ENCODE assay signal across 1 cellular context in the genomic region with DNA sequence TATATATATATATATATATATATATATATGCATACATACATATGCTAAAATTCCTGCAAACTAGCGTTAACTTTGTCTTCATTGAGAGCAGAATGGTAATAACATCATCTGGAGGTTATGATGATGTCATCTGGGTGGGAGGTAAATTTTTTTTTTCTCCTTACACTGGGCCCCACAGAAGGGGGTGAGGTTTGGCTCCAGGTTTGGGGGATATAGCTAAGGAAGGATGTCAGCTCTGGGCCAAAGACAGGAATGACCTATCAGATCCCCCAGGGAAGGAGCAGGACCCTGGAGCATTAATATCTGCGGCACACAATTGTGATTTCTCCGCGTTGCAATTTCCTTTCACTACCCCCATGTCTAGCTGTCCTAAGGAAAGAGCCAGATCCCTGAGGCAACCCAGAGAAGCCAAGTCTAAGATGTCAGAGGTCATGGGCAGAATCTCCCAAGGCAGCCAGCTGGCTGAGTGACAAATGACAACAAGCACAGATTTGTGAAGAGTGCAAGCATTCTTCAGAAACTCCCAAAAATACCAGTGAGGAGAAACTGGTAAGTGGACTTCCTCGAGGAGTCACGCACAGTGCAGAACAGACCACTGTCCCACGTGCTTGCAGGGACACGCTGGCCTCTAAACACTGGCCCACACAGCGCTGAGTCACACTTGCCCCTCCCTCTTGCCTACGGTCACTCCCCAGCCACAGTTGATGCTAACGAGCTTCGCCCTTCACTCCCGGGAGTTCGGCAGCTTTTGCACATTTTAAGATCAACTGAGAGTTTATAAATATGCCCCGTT.
A peak's percentile ranks its signal among the peaks of the same experiment; 100 is the strongest.
TF ChIP-seq lines count a peak whose summit lies in the region.

No MANE protein-coding gene starts in this region.

TF ChIP-seq in GM12878, 131 proteins besides CTCF, POLR2A, EP300 and RAD21:
- TF ChIP-seq NR2F1 (conservative IDR thresholded peaks at IDR 0.05): peak; percentile 54; the same call in 1 of the 2 replicates
- TF ChIP-seq PML (IDR thresholded peaks at IDR 0.05; ENCODE audit: low read length): no peak
- 0 out of 2 replicates have a peak, but pooled peaks have one; percentile 22 for TF ChIP-seq MXI1 (IDR thresholded peaks at IDR 0.05; ENCODE audit: low read depth, low read length)
- TF ChIP-seq IKZF1 (conservative IDR thresholded peaks at IDR 0.05): peak; percentile 62
- peak; percentile 71 for TF ChIP-seq ATF7 (IDR thresholded peaks at IDR 0.05; ENCODE audit: low read depth)
- TF ChIP-seq, protein P1, sequence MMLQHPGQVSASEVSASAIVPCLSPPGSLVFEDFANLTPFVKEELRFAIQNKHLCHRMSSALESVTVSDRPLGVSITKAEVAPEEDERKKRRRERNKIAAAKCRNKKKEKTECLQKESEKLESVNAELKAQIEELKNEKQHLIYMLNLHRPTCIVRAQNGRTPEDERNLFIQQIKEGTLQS (IDR thresholded peaks at IDR 0.05; ENCODE audit: borderline replicate concordance, extremely low read depth, low read depth, low read length): no peak
- 0 out of 2 replicates have a peak, but pooled peaks have one; percentile 37 for TF ChIP-seq SMARCA5 (IDR thresholded peaks at IDR 0.05)
- TF ChIP-seq, protein P2, sequence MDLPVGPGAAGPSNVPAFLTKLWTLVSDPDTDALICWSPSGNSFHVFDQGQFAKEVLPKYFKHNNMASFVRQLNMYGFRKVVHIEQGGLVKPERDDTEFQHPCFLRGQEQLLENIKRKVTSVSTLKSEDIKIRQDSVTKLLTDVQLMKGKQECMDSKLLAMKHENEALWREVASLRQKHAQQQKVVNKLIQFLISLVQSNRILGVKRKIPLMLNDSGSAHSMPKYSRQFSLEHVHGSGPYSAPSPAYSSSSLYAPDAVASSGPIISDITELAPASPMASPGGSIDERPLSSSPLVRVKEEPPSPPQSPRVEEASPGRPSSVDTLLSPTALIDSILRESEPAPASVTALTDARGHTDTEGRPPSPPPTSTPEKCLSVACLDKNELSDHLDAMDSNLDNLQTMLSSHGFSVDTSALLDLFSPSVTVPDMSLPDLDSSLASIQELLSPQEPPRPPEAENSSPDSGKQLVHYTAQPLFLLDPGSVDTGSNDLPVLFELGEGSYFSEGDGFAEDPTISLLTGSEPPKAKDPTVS (IDR thresholded peaks at IDR 0.05; ENCODE audit: low read depth, low read length): no peak
- TF ChIP-seq ZNF687 (IDR thresholded peaks at IDR 0.05): peak; percentile 96
- peak; percentile 25; the same call in 1 of the 2 replicates for TF ChIP-seq DPF2 (IDR thresholded peaks at IDR 0.05)
- no peak for TF ChIP-seq MLLT1 (IDR thresholded peaks at IDR 0.05)
- 0 out of 2 replicates have a peak, but pooled peaks have one; percentile 24 for TF ChIP-seq RAD51 (IDR thresholded peaks at IDR 0.05)
- peak; percentile 31; the same call in 1 of the 2 replicates for TF ChIP-seq MTA2 (IDR thresholded peaks at IDR 0.05; ENCODE audit: low read depth)
- TF ChIP-seq BCL11A (IDR thresholded peaks at IDR 0.05; ENCODE audit: low read depth, low read length): peak; percentile 26; the same call in 1 of the 2 replicates
- TF ChIP-seq, protein P3, sequence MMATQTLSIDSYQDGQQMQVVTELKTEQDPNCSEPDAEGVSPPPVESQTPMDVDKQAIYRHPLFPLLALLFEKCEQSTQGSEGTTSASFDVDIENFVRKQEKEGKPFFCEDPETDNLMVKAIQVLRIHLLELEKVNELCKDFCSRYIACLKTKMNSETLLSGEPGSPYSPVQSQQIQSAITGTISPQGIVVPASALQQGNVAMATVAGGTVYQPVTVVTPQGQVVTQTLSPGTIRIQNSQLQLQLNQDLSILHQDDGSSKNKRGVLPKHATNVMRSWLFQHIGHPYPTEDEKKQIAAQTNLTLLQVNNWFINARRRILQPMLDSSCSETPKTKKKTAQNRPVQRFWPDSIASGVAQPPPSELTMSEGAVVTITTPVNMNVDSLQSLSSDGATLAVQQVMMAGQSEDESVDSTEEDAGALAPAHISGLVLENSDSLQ (IDR thresholded peaks at IDR 0.05): peak; percentile 23; the same call in 1 of the 2 replicates
- no peak for TF ChIP-seq ZNF622 (IDR thresholded peaks at IDR 0.05)
- TF ChIP-seq, protein P4, sequence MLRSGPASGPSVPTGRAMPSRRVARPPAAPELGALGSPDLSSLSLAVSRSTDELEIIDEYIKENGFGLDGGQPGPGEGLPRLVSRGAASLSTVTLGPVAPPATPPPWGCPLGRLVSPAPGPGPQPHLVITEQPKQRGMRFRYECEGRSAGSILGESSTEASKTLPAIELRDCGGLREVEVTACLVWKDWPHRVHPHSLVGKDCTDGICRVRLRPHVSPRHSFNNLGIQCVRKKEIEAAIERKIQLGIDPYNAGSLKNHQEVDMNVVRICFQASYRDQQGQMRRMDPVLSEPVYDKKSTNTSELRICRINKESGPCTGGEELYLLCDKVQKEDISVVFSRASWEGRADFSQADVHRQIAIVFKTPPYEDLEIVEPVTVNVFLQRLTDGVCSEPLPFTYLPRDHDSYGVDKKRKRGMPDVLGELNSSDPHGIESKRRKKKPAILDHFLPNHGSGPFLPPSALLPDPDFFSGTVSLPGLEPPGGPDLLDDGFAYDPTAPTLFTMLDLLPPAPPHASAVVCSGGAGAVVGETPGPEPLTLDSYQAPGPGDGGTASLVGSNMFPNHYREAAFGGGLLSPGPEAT (IDR thresholded peaks at IDR 0.05; ENCODE audit: low read depth): peak; percentile 66; the same call in 1 of the 2 replicates
- TF ChIP-seq BHLHE40 (IDR thresholded peaks at IDR 0.05; ENCODE audit: borderline replicate concordance in 1 of 2, low read depth in 2 of 2, low read length in 1 of 2): peak; percentile 79 to 87
- TF ChIP-seq TBL1XR1 (IDR thresholded peaks at IDR 0.05; ENCODE audit: low read depth, low read length): no peak
- no peak for TF ChIP-seq FOXK2 (IDR thresholded peaks at IDR 0.05)
